In genomic region chr1:209790286-209791193, GRCh38 we compare ENCODE assay signal across 28 cellular contexts. TPM values are rescaled to one million over a fixed set of nuclear protein-coding genes. Genes with fewer than 3 reads are reported as not detected.
DNase-seq lines count a peak whose midpoint lies in the region; ATAC-seq, FAIRE-seq and TF ChIP-seq lines count a peak whose summit lies in the region.
"Had no signal": no experiment of that assay in that cellular context is flagged by ENCODE, and none has a peak within 500 bp of the region (broad histone marks: within the 10 kb centered on the region; RNA-seq: fewer than 3 reads in every experiment).

No MANE protein-coding gene starts in this region.

- H3K36me3 ChIP-seq in left ventricle myocardium inferior (peaks cover 33% of the 10 kb centered on the region), right atrium auricular region (peaks cover 33% of the 10 kb centered on the region), mesendoderm (ENCODE audit: control insufficient read depth, insufficient read depth, low read length) (no peaks in the 10 kb centered on the region)
- H3K36me3 ChIP-seq: BLaER1 treated with 17β-estradiol and CSF1 and Interleukin-3, amounts not matched to agents 10 nM and 100 nM; upper lobe of right lung had no signal

- H3K4me1 ChIP-seq in left ventricle myocardium inferior (peaks cover 47% of the 10 kb centered on the region), right atrium auricular region (peaks cover 0 to 21% of the 10 kb centered on the region in 2 donors), mesendoderm (ENCODE audit: control insufficient read depth, low read depth, low read length) (no peaks in the 10 kb centered on the region)
- H3K4me1 ChIP-seq: BLaER1 treated with 17β-estradiol and CSF1 and Interleukin-3, amounts not matched to agents 10 nM and 100 nM; upper lobe of right lung had no signal

- H2AK5ac ChIP-seq in mesendoderm (ENCODE audit: low read length) = no peak overlapping the region

- H3K27me3 ChIP-seq in left ventricle myocardium inferior (ENCODE audit: low read depth) (peaks cover 5% of the 10 kb centered on the region), right atrium auricular region (no peaks in the 10 kb centered on the region), mesendoderm (ENCODE audit: insufficient read depth, low read length, poor library complexity) (no peaks in the 10 kb centered on the region)
- H3K27me3 ChIP-seq: BLaER1 treated with 17β-estradiol and CSF1 and Interleukin-3, amounts not matched to agents 10 nM and 100 nM; upper lobe of right lung had no signal

- H2BK5ac ChIP-seq in mesendoderm (ENCODE audit: low read length) = no peak overlapping the region

- no peak overlapping the region for H4K5ac ChIP-seq in mesendoderm (ENCODE audit: low read length)

- no peak overlapping the region for H2BK120ac ChIP-seq in mesendoderm (ENCODE audit: low read depth, low read length)

- H3K23ac ChIP-seq in mesendoderm (ENCODE audit: low read length) = no peak overlapping the region

- H3K18ac ChIP-seq in mesendoderm (ENCODE audit: low read length) = no peak overlapping the region

- WGBS in mesendoderm (ENCODE audit: extremely low coverage, insufficient coverage, low lambda C conversion rate) = no CpG with 5 or more reads among the region's 10 CpGs

- no peak overlapping the region for H2BK15ac ChIP-seq in mesendoderm (replicated peaks; ENCODE audit: low read depth)

- no peaks in the 10 kb centered on the region for H3K79me1 ChIP-seq in mesendoderm (ENCODE audit: low read length)

- no peak for FAIRE-seq in urothelium cell line (lab: Jason Lieb, UNC)

- intact Hi-C loops in left ventricle myocardium inferior (cut with micrococcal nuclease) (no loop called here), left cardiac atrium (cut with DNase I) (no loop called here)

- no peaks in the 10 kb centered on the region for H3K9me3 ChIP-seq in left ventricle myocardium inferior (replicated peaks)
- H3K9me3 ChIP-seq in right atrium auricular region = no peaks in the 10 kb centered on the region
- H3K9me3 ChIP-seq: upper lobe of right lung had no signal

- TF ChIP-seq CTCF in left ventricle myocardium inferior (IDR thresholded peaks at IDR 0.05; ENCODE audit: borderline replicate concordance) = no peak
- no peak for TF ChIP-seq CTCF in right atrium auricular region (IDR thresholded peaks at IDR 0.05)

- DNase-seq in left ventricle myocardium inferior (no peak), right atrium auricular region (ENCODE audit: low spot score) (no peak), SW480 (ENCODE audit: low spot score) (peak; percentile 52), mesendoderm (peak; percentile 32), urothelium cell line (ENCODE audit: low spot score) (peak; percentile 49), DMS79 treated with DMSO at 0.1 percent for 48 hours (lab: John Stamatoyannopoulos, UW) (no peak), left cardiac atrium (no peak), DMS114 treated with DMSO at 0.1 percent for 48 hours (lab: John Stamatoyannopoulos, UW; ENCODE audit: unreplicated experiment) (no peak)
- DNase-seq: activated CD4-positive, alpha-beta T cell treated with anti-CD3 and anti-CD28 coated beads for 48 hours; activated naive CD4-positive, alpha-beta T cell treated with anti-CD3 and anti-CD28 coated beads, Interleukin-2, amount 50 U/mL, for 16 hours; Calu3; H7; immature natural killer cell; KBM-7; mammary epithelial cell; MV-4-11; naive thymus-derived CD4-positive, alpha-beta T cell; NCI-H1694 treated with DMSO at 0.1 percent for 48 hours; NCI-H82; PC-3; retina; stimulated activated CD4-positive, alpha-beta T cell treated with anti-CD3 and anti-CD28 coated beads, Interleukin-12 subunit alpha, Interleukin-12 subunit beta, amount 100 ng/mL, for 4 hours; T-helper 17 cell; upper lobe of right lung had no signal

- H3K9ac ChIP-seq in mesendoderm (ENCODE audit: low read length) = no peak overlapping the region
- H3K9ac ChIP-seq: BLaER1 treated with 17β-estradiol and CSF1 and Interleukin-3, amounts not matched to agents 10 nM and 100 nM had no signal

- no peak overlapping the region for H3K56ac ChIP-seq in mesendoderm (ENCODE audit: low read length)

- no peak overlapping the region for H4K8ac ChIP-seq in mesendoderm (ENCODE audit: low read depth, low read length)

- H3K79me2 ChIP-seq in mesendoderm (ENCODE audit: control insufficient read depth, insufficient read depth, low read length) = no peaks in the 10 kb centered on the region

- ATAC-seq in left cardiac atrium = no peak
- ATAC-seq: naive thymus-derived CD4-positive, alpha-beta T cell; PC-3; T-helper 17 cell; upper lobe of right lung had no signal

- H3K4me2 ChIP-seq in mesendoderm (ENCODE audit: low read length) = no peak overlapping the region
- H3K4me2 ChIP-seq: BLaER1 treated with 17β-estradiol and CSF1 and Interleukin-3, amounts not matched to agents 10 nM and 100 nM had no signal

- H3K4me3 ChIP-seq in left ventricle myocardium inferior (no peak overlapping the region), right atrium auricular region (no peak overlapping the region), mesendoderm (ENCODE audit: low read length) (no peak overlapping the region)
- H3K4me3 ChIP-seq: BLaER1 treated with 17β-estradiol and CSF1 and Interleukin-3, amounts not matched to agents 10 nM and 100 nM; upper lobe of right lung had no signal

- H3K27ac ChIP-seq in left ventricle myocardium inferior (replicated peaks) (peak overlapping the region; percentile 31), right atrium auricular region (no peak overlapping the region), mesendoderm (ENCODE audit: low read depth, low read length) (no peak overlapping the region)
- H3K27ac ChIP-seq: BLaER1 treated with 17β-estradiol and CSF1 and Interleukin-3, amounts not matched to agents 10 nM and 100 nM; upper lobe of right lung had no signal

- H3K4ac ChIP-seq in mesendoderm (ENCODE audit: low read depth, low read length) = no peak overlapping the region

RNA-seq across cellular contexts. Expression of gene C1orf74, which starts 6.2 kb away (rescaled TPM):
- total RNA-seq in left ventricle myocardium inferior (1.9 TPM), right atrium auricular region (1 to 10 TPM; 1.6 to 1.7 TPM), left cardiac atrium (1 to 10 TPM; 1.8 to 1.9 TPM)
- polyA plus RNA-seq in mesendoderm (2013, experiment 1 of 2) = 1.8 TPM
- 1.7 TPM for polyA plus RNA-seq in mesendoderm (2013, experiment 2 of 2)

RNA-seq across cellular contexts. Expression of gene IRF6, which starts 15.4 kb away (rescaled TPM):
- total RNA-seq in left ventricle myocardium inferior (43.3 TPM), right atrium auricular region (10 to 100 TPM; 30.4 to 32.6 TPM), left cardiac atrium (10 to 100 TPM; 20.7 to 21.8 TPM)
- 3.9 TPM for polyA plus RNA-seq in mesendoderm (2013, experiment 1 of 2)
- polyA plus RNA-seq in mesendoderm (2013, experiment 2 of 2) = 4.4 TPM

RNA-seq across cellular contexts. Expression of gene TRAF3IP3, which starts 34.7 kb away (rescaled TPM):
- total RNA-seq in left ventricle myocardium inferior = 1.2 TPM
- total RNA-seq in right atrium auricular region = 1 to 10 TPM in 1 of 2 donors, under 1 TPM in 1; 0.19 to 2.2 TPM
- not detected for polyA plus RNA-seq in mesendoderm (2013, experiment 1 of 2)
- not detected for polyA plus RNA-seq in mesendoderm (2013, experiment 2 of 2)
- 1 to 10 TPM; 1.3 to 2.7 TPM for total RNA-seq in left cardiac atrium
- total RNA-seq: Calu3, epithelial cell of proximal tubule, fibroblast of villous mesenchyme, H7, osteoblast, PC-3 had no signal
- polyA plus RNA-seq: mammary epithelial cell had no signal

RNA-seq across cellular contexts. Expression of gene UTP25, which starts 37.2 kb away (rescaled TPM):
- total RNA-seq in left ventricle myocardium inferior (2.4 TPM), right atrium auricular region (1 to 10 TPM; 2.8 to 3.9 TPM), left cardiac atrium (1 to 10 TPM; 3.0 to 4.4 TPM)
- polyA plus RNA-seq in mesendoderm (2013, experiment 1 of 2) = 7.3 TPM
- 7.1 TPM for polyA plus RNA-seq in mesendoderm (2013, experiment 2 of 2)

Comparison
In these comparisons a context has a peak if more than half of its experiments do, and no peak if none do; other contexts are left out.
1. DNase-seq: peak in SW480 (single experiment), mesendoderm (single experiment) and urothelium cell line (single experiment); none in left ventricle myocardium inferior (single experiment), right atrium auricular region (single experiment), DMS79 treated with DMSO at 0.1 percent for 48 hours (single experiment), left cardiac atrium (single experiment) and DMS114 treated with DMSO at 0.1 percent for 48 hours (single experiment).